Comparison of ENCODE assay signal across 12 cellular contexts in genomic region chr15:59268980-59269472, GRCh38.
"Had no signal": no experiment of that assay in that cellular context is flagged by ENCODE, and none has a peak within 500 bp of the region (broad histone marks: within the 10 kb centered on the region; RNA-seq: fewer than 3 reads in every experiment).

No MANE protein-coding gene starts in this region.

- H3K27ac ChIP-seq: ascending aorta, cardiac muscle cell, esophagus squamous epithelium, neutrophil, uterus had no signal

- H3K9me3 Mint-ChIP-seq: activated CD4-positive, alpha-beta T cell treated with anti-CD3 and anti-CD28 coated beads, Interleukin-2, amount 10 ng/mL, durations not matched to agents 7 days and 5 days; activated naive CD4-positive, alpha-beta T cell treated with anti-CD3 and anti-CD28 coated beads, Interleukin-2, amount 10 ng/mL, durations not matched to agents 7 days and 5 days; natural killer cell; stimulated activated memory B cell treated with anti-CD40 and anti-IgM and Interleukin-4, amounts not matched to agents 10 μg/mL and 1 μg/mL and 100 μg/mL, for 72 hours had no signal

- H3K27ac Mint-ChIP-seq: activated CD4-positive, alpha-beta T cell treated with anti-CD3 and anti-CD28 coated beads, Interleukin-2, amount 10 ng/mL, durations not matched to agents 7 days and 5 days; activated naive CD4-positive, alpha-beta T cell treated with anti-CD3 and anti-CD28 coated beads, Interleukin-2, amount 10 ng/mL, durations not matched to agents 7 days and 5 days; natural killer cell; stimulated activated memory B cell treated with anti-CD40 and anti-IgM and Interleukin-4, amounts not matched to agents 10 μg/mL and 1 μg/mL and 100 μg/mL, for 72 hours had no signal

- H3K36me3 Mint-ChIP-seq: natural killer cell had no signal

- DNase-seq: activated CD4-positive, alpha-beta T cell treated with anti-CD3 and anti-CD28 coated beads, Interleukin-2, amount 10 ng/mL, durations not matched to agents 7 days and 5 days; activated naive CD4-positive, alpha-beta T cell treated with anti-CD3 and anti-CD28 coated beads, Interleukin-2, amount 10 ng/mL, durations not matched to agents 7 days and 5 days; esophagus squamous epithelium; hippocampal formation; left ventricle myocardium superior; natural killer cell; uterus had no signal

- H3K27me3 ChIP-seq: ascending aorta, cardiac muscle cell, esophagus squamous epithelium, neutrophil, tibial nerve, uterus had no signal

- H3K27me3 Mint-ChIP-seq: stimulated activated memory B cell treated with anti-CD40 and anti-IgM and Interleukin-4, amounts not matched to agents 10 μg/mL and 1 μg/mL and 100 μg/mL, for 72 hours had no signal

- H3K9me3 ChIP-seq: ascending aorta, esophagus squamous epithelium, neutrophil, tibial nerve, uterus had no signal

- ATAC-seq: left ventricle myocardium superior; natural killer cell; stimulated activated memory B cell treated with anti-CD40 and anti-IgM and Interleukin-4, amounts not matched to agents 10 μg/mL and 1 μg/mL and 100 μg/mL, for 72 hours had no signal

- H3K36me3 ChIP-seq: cardiac muscle cell, neutrophil, uterus had no signal

- H3K4me3 Mint-ChIP-seq: activated CD4-positive, alpha-beta T cell treated with anti-CD3 and anti-CD28 coated beads, Interleukin-2, amount 10 ng/mL, durations not matched to agents 7 days and 5 days; activated naive CD4-positive, alpha-beta T cell treated with anti-CD3 and anti-CD28 coated beads, Interleukin-2, amount 10 ng/mL, durations not matched to agents 7 days and 5 days; natural killer cell; stimulated activated memory B cell treated with anti-CD40 and anti-IgM and Interleukin-4, amounts not matched to agents 10 μg/mL and 1 μg/mL and 100 μg/mL, for 72 hours had no signal

- H3K4me3 ChIP-seq: ascending aorta, cardiac muscle cell, esophagus squamous epithelium, tibial nerve, uterus had no signal

- H3K4me1 ChIP-seq: ascending aorta, uterus had no signal
